8 cellular contexts compared by ENCODE assay signal in genomic region chr7:100799037-100799896, GRCh38. TPM values are rescaled to one million over a fixed set of nuclear protein-coding genes. Genes with fewer than 3 reads are reported as not detected.
A peak's percentile ranks its signal among the peaks of the same experiment; 100 is the strongest.
DNase-seq lines count a peak whose midpoint lies in the region; ATAC-seq and TF ChIP-seq lines count a peak whose summit lies in the region.

No MANE protein-coding gene starts in this region.

- H3K4me3 Mint-ChIP-seq in CD8-positive, alpha-beta T cell = no peak overlapping the region

- intact Hi-C loops in CD8-positive, alpha-beta T cell (cut with DNase I, micrococcal nuclease) = loop anchor here (1.0 kb wide), 2 partner anchors 53 to 260 kb away; partner anchors contain the start of gene SLC12A9 (in 2 of the 2)
- intact Hi-C loops in heart right ventricle (cut with DNase I) (loop anchor here in 7 of 10 donors (1.0 to 5.0 kb wide), 3 partner anchors 52 to 53 kb away; partner anchors contain the start of gene SLC12A9 (in 5 of the 7)), gastrocnemius medialis (cut with DNase I; ENCODE audit: low total_unique reads) (no loop called here)

- no peak for TF ChIP-seq POLR2A in gastrocnemius medialis (IDR thresholded peaks at IDR 0.05)

- H3K4me1 ChIP-seq in CD8-positive, alpha-beta T cell (ENCODE audit: insufficient read depth, low read length) = no peaks in the 10 kb centered on the region
- peaks cover 18 to 47% (median 25%) of the 10 kb centered on the region in 9 donors for H3K4me1 ChIP-seq in heart right ventricle
- peaks cover 9 to 11% of the 10 kb centered on the region in 2 donors for H3K4me1 ChIP-seq in gastrocnemius medialis

- H3K27ac ChIP-seq in CD8-positive, alpha-beta T cell (ENCODE audit: low read depth, low read length) = no peak overlapping the region
- H3K27ac ChIP-seq in RWPE1 (peak overlapping the region; percentile 99), heart right ventricle (peak overlapping the region in 3 of 10 donors; percentile 9 to 45 (median 29)), gastrocnemius medialis (no peak overlapping the region)

- H3K27ac Mint-ChIP-seq in CD8-positive, alpha-beta T cell = no peak overlapping the region

- ATAC-seq in CD8-positive, alpha-beta T cell = peak; percentile 72
- peak; percentile 23 to 60 (median 42) for ATAC-seq in heart right ventricle
- peak; percentile 28 to 41 for ATAC-seq in gastrocnemius medialis
- no peak for ATAC-seq in HG03280 (IDR thresholded peaks at IDR 0.05; ENCODE audit: unreplicated experiment)
- ATAC-seq in HG03521 (IDR thresholded peaks at IDR 0.05; ENCODE audit: unreplicated experiment) = no peak

- H3K9me3 Mint-ChIP-seq in CD8-positive, alpha-beta T cell = no peaks in the 10 kb centered on the region

- peak; percentile 14 to 60 (median 46) for DNase-seq in CD8-positive, alpha-beta T cell
- DNase-seq in HEK293T (ENCODE audit: extremely low spot score) = peak; percentile 68
- peak; percentile 29 for DNase-seq in RWPE1 (ENCODE audit: low spot score)
- peak; percentile 12 for DNase-seq in activated gamma-delta T cell treated with anti-CD3 and anti-CD28 coated beads, Interleukin-2, amount 50 U/mL, for 16 hours (ENCODE audit: low read depth)
- DNase-seq in heart right ventricle = peak; percentile 53 to 64
- DNase-seq in gastrocnemius medialis = peak in 1 of 2 donors; percentile 19

- H3K27me3 Mint-ChIP-seq in CD8-positive, alpha-beta T cell (ENCODE audit: low read depth) = peaks cover 13% of the 10 kb centered on the region

- no peaks in the 10 kb centered on the region for H3K9me3 ChIP-seq in CD8-positive, alpha-beta T cell (ENCODE audit: low read length)
- H3K9me3 ChIP-seq in heart right ventricle (no peaks in the 10 kb centered on the region), gastrocnemius medialis (no peaks in the 10 kb centered on the region)

- CTCF ChIA-PET in CD8-positive, alpha-beta T cell (lab: Charles Lee) = interaction anchor here (0.7 to 6.5 kb wide), 9 partner anchors 8 to 259 kb away, joined by 3 to 79 read pairs (median 3); partner anchors contain the start of genes POP7 and SLC12A9
- CTCF ChIA-PET in HEK293T (lab: Yijun Ruan, JAX) (interaction anchor here (0.6 to 3.5 kb wide), 12 partner anchors 9 to 335 kb away, joined by 3 to 48 read pairs (median 4); partner anchors contain the start of gene SLC12A9), RWPE1 (lab: Yijun Ruan, JAX) (interaction anchor here (0.6 to 2.0 kb wide), 13 partner anchors 7 to 1326 kb away, joined by 3 to 10 read pairs (median 5); partner anchors contain the start of genes EPO, POP7 and SLC12A9)

- peak; percentile 47 for TF ChIP-seq CTCF in CD8-positive, alpha-beta T cell (IDR thresholded peaks at IDR 0.05)
- TF ChIP-seq CTCF in RWPE1 (conservative IDR thresholded peaks at IDR 0.05; ENCODE audit: low read depth) = peak; percentile 84
- TF ChIP-seq CTCF in heart right ventricle (IDR thresholded peaks at IDR 0.05) = peak; percentile 52 to 79 (median 72)
- peak; percentile 42 to 65 (median 53) for TF ChIP-seq CTCF in gastrocnemius medialis (IDR thresholded peaks at IDR 0.05 in 4 of 5, conservative IDR thresholded peaks at IDR 0.05 in 1 of 5)

- POLR2A ChIA-PET in CD8-positive, alpha-beta T cell (lab: Charles Lee) = interaction anchor here (0.7 to 1.2 kb wide), 2 partner anchors 53 to 55 kb away, joined by 3 read pairs; partner anchors contain the start of gene SLC12A9
- POLR2A ChIA-PET in HEK293T (lab: Yijun Ruan, JAX) = interaction anchor here (2.1 to 3.0 kb wide), 2 partner anchors 28 to 52 kb away, joined by 7 to 22 read pairs; partner anchors contain the start of genes EPHB4 and SLC12A9
- POLR2A ChIA-PET in RWPE1 (lab: Yijun Ruan, JAX; ENCODE audit: low non-redundant PET) = interaction anchor here (0.6 kb wide), 1 partner anchor 49 kb away, joined by 3 read pairs; no protein-coding TSS in a partner anchor

- in situ Hi-C loops in gastrocnemius medialis (cut with MboI; ENCODE audit: low sequenced_read_pairs in 4 of 4) = loop anchor here in 1 of 4 donors (5.0 kb wide), 1 partner anchor 53 kb away; the partner anchor contains the start of gene SLC12A9

- H3K27me3 ChIP-seq in CD8-positive, alpha-beta T cell (ENCODE audit: insufficient read depth, low read length) = no peaks in the 10 kb centered on the region
- H3K27me3 ChIP-seq in heart right ventricle = peaks cover 0 to 32% (median 9%) of the 10 kb centered on the region in 7 donors
- peaks cover 10 to 22% (median 11%) of the 10 kb centered on the region in 3 donors for H3K27me3 ChIP-seq in gastrocnemius medialis

- H3K36me3 ChIP-seq in CD8-positive, alpha-beta T cell (ENCODE audit: insufficient read depth, low read length) = no peaks in the 10 kb centered on the region
- H3K36me3 ChIP-seq in heart right ventricle (peaks cover 0 to 14% (median 0%) of the 10 kb centered on the region in 9 donors), gastrocnemius medialis (no peaks in the 10 kb centered on the region)

- WGBS in heart right ventricle, 2 donors = 17 to 19% methylated on average over 14 of the region's 14 CpGs

- no peaks in the 10 kb centered on the region for H3K36me3 Mint-ChIP-seq in CD8-positive, alpha-beta T cell

- H3K4me3 ChIP-seq in CD8-positive, alpha-beta T cell (ENCODE audit: low read depth, low read length) = no peak overlapping the region
- H3K4me3 ChIP-seq in heart right ventricle = no peak overlapping the region
- H3K4me3 ChIP-seq in gastrocnemius medialis = no peak overlapping the region

- peaks cover 2% of the 10 kb centered on the region for H3K4me1 Mint-ChIP-seq in CD8-positive, alpha-beta T cell (ENCODE audit: low read depth)

TF ChIP-seq in HEK293T, 16 proteins besides CTCF, POLR2A, EP300 and RAD21:
- no peak for TF ChIP-seq BHLHE40 (IDR thresholded peaks at IDR 0.05; ENCODE audit: borderline replicate concordance)
- no peak for TF ChIP-seq HDGF (IDR thresholded peaks at IDR 0.05; ENCODE audit: borderline replicate concordance)
- TF ChIP-seq FOXM1 (IDR thresholded peaks at IDR 0.05; ENCODE audit: borderline replicate concordance) = no peak
- TF ChIP-seq PKNOX1 (IDR thresholded peaks at IDR 0.05) = no peak
- no peak for TF ChIP-seq SUZ12 (IDR thresholded peaks at IDR 0.05)
- no peak for TF ChIP-seq NFRKB (IDR thresholded peaks at IDR 0.05)
- no peak for TF ChIP-seq L3MBTL2 (conservative IDR thresholded peaks at IDR 0.05)
- no peak for TF ChIP-seq LEF1 (IDR thresholded peaks at IDR 0.05; ENCODE audit: borderline replicate concordance)
- TF ChIP-seq ELF4 (IDR thresholded peaks at IDR 0.05) = no peak
- no peak for TF ChIP-seq SP1 (IDR thresholded peaks at IDR 0.05)
- no peak for TF ChIP-seq ZNF384 (IDR thresholded peaks at IDR 0.05)
- TF ChIP-seq TARDBP (IDR thresholded peaks at IDR 0.05) = no peak

RNA-seq across cellular contexts. Expression of gene EPHB4, which starts 28.1 kb away (rescaled TPM):
- total RNA-seq in CD8-positive, alpha-beta T cell = 10 to 100 TPM; 10.7 to 11.0 TPM
- 10 to 100 TPM; 13.8 to 41.6 (median 21.0) TPM for total RNA-seq in heart right ventricle
- polyA plus RNA-seq in heart right ventricle = 10 to 100 TPM; 14.4 to 27.6 TPM
- 10 to 100 TPM in 3 of 4 donors, 1 to 10 TPM in 1; 6.3 to 16.2 (median 12.3) TPM for total RNA-seq in gastrocnemius medialis

RNA-seq across cellular contexts. Expression of gene SLC12A9, which starts 53.2 kb away (rescaled TPM):
- total RNA-seq in CD8-positive, alpha-beta T cell = 10 to 100 TPM; 23.4 to 26.6 TPM
- total RNA-seq in heart right ventricle (10 to 100 TPM in 1 of 10 donors, 1 to 10 TPM in 9; 4.8 to 15.7 (median 6.9) TPM), gastrocnemius medialis (1 to 10 TPM; 2.5 to 4.3 (median 3.8) TPM)
- 10 to 100 TPM; 10.2 to 14.0 TPM for polyA plus RNA-seq in heart right ventricle

Comparison
In these comparisons a context has a peak if more than half of its experiments do, and no peak if none do; other contexts are left out.
1. ATAC-seq: peak in CD8-positive, alpha-beta T cell (single experiment), heart right ventricle (8 of 8) and gastrocnemius medialis (2 of 2); none in HG03280 (single experiment) and HG03521 (single experiment).
2. Peak in every context shown above with its lines, with median percentiles within 50 percentile points of each other: CTCF ChIP-seq.